ENCODE assay signal across 15 cellular contexts in genomic region chr4:7312691-7313090, GRCh38.
DNase-seq lines count a peak whose midpoint lies in the region; ATAC-seq, FAIRE-seq and TF ChIP-seq lines count a peak whose summit lies in the region.
"Had no signal": no experiment of that assay in that cellular context is flagged by ENCODE, and none has a peak within 500 bp of the region (broad histone marks: within the 10 kb centered on the region; RNA-seq: fewer than 3 reads in every experiment).

No MANE protein-coding gene starts in this region.

- H3K9me3 ChIP-seq in heart left ventricle (no peaks in the 10 kb centered on the region), kidney (ENCODE audit: control insufficient read depth in 1 of 2, low read length in 2 of 2) (no peaks in the 10 kb centered on the region), trophoblast cell (ENCODE audit: insufficient read depth, low read depth, low read length) (peaks cover 5% of the 10 kb centered on the region)
- H3K9me3 ChIP-seq: Caco-2 had no signal

- ATAC-seq in Right ventricle myocardium inferior: no peak
- no peak for ATAC-seq in heart left ventricle
- ATAC-seq in HG03025 (IDR thresholded peaks at IDR 0.05; ENCODE audit: low FRiP score, unreplicated experiment): no peak
- ATAC-seq in HG02885 (IDR thresholded peaks at IDR 0.05; ENCODE audit: poor library complexity, unreplicated experiment): no peak
- ATAC-seq: HCT116 had no signal

- H3K4me3 ChIP-seq in heart left ventricle (no peak overlapping the region), kidney (ENCODE audit: low read length in 2 of 2) (no peak overlapping the region), trophoblast cell (ENCODE audit: low read depth, low read length) (peak overlapping the region; percentile 15)
- H3K4me3 ChIP-seq: GM23248 had no signal

- H3K79me1 ChIP-seq in trophoblast cell (ENCODE audit: low read length): no peaks in the 10 kb centered on the region

- no peak for TF ChIP-seq POLR2A in heart left ventricle (IDR thresholded peaks at IDR 0.05)

- H2BK12ac ChIP-seq in trophoblast cell (ENCODE audit: low read length): no peak overlapping the region

- no peak overlapping the region for H3K4ac ChIP-seq in trophoblast cell (ENCODE audit: low read depth, low read length)

- no peak overlapping the region for H3K27ac ChIP-seq in heart left ventricle
- peak overlapping the region; percentile 98 for H3K27ac ChIP-seq in caudate nucleus (ENCODE audit: low read depth, low read length)
- H3K27ac ChIP-seq in kidney (ENCODE audit: low read depth in 2 of 2, low read length in 2 of 2): no peak overlapping the region
- H3K27ac ChIP-seq in trophoblast cell (ENCODE audit: low read depth, low read length): no peak overlapping the region
- H3K27ac ChIP-seq: 22Rv1, GM23248 had no signal

- no peak overlapping the region for H4K12ac ChIP-seq in trophoblast cell (ENCODE audit: low read depth, low read length)

- no peak overlapping the region for H3K23ac ChIP-seq in trophoblast cell (ENCODE audit: low read length)

- H3K79me2 ChIP-seq in trophoblast cell (ENCODE audit: control insufficient read depth, insufficient read depth, low read length, poor library complexity): no peaks in the 10 kb centered on the region

- DNase-seq in Right ventricle myocardium inferior (ENCODE audit: missing footprints): peak; percentile 18
- no peak for DNase-seq in heart left ventricle
- DNase-seq in caudate nucleus (lab: John Stamatoyannopoulos, UW): no peak
- DNase-seq in kidney: peak; percentile 37
- no peak for DNase-seq in trophoblast cell
- DNase-seq in HPDE6-E6E7 (ENCODE audit: extremely low spot score): no peak
- DNase-seq: Caco-2; CD8-positive, alpha-beta memory T cell; DMS53; GM23248 had no signal

- H3K18ac ChIP-seq in trophoblast cell (ENCODE audit: low read length): no peak overlapping the region

- no peak overlapping the region for H4K8ac ChIP-seq in trophoblast cell (ENCODE audit: low read depth, low read length)

- no peak overlapping the region for H2AFZ ChIP-seq in trophoblast cell (ENCODE audit: insufficient read depth, low read length, poor library complexity)
- H2AFZ ChIP-seq: GM23248 had no signal

- no peak for FAIRE-seq in kidney (lab: Jason Lieb, UNC)
- FAIRE-seq: H54 had no signal

- 79 to 94% (median 83%) methylated on average over 5 to 7 of the region's 7 CpGs for WGBS in heart left ventricle, 4 donors
- no CpG with 5 or more reads among the region's 7 CpGs for WGBS in trophoblast cell (ENCODE audit: extremely low coverage, insufficient coverage, insufficient read length)

- intact Hi-C loops in Right ventricle myocardium inferior (cut with DNase I): no loop called here
- intact Hi-C loops in heart left ventricle (cut with DNase I): no loop called here
- intact Hi-C loops in kidney (cut with DNase I): no loop called here

- H2BK120ac ChIP-seq in trophoblast cell (ENCODE audit: insufficient read depth, low read length, poor library complexity): no peak overlapping the region

- H3K14ac ChIP-seq in trophoblast cell (ENCODE audit: low read length): no peak overlapping the region

- no peak for TF ChIP-seq CTCF in heart left ventricle (IDR thresholded peaks at IDR 0.05)
- no peak for TF ChIP-seq CTCF in kidney (IDR thresholded peaks at IDR 0.05; ENCODE audit: borderline replicate concordance, extremely low read depth, insufficient read depth)

- no peaks in the 10 kb centered on the region for H3K27me3 ChIP-seq in heart left ventricle
- H3K27me3 ChIP-seq in trophoblast cell (ENCODE audit: insufficient read depth, low read length): peaks cover 3% of the 10 kb centered on the region

- no peak overlapping the region for H2BK5ac ChIP-seq in trophoblast cell (ENCODE audit: low read depth, low read length, poor library complexity)

- no peak overlapping the region for H3K9ac ChIP-seq in kidney (ENCODE audit: low read length in 2 of 2)
- no peak overlapping the region for H3K9ac ChIP-seq in trophoblast cell (ENCODE audit: low read length)
- H3K9ac ChIP-seq: GM23248 had no signal

- H3K4me1 ChIP-seq in heart left ventricle: peaks cover 0 to 13% (median 0%) of the 10 kb centered on the region in 12 donors
- no peaks in the 10 kb centered on the region for H3K4me1 ChIP-seq in kidney (ENCODE audit: control insufficient read depth in 1 of 2, insufficient read depth in 1 of 2, low read depth in 1 of 2, low read length in 2 of 2)
- H3K4me1 ChIP-seq in trophoblast cell (ENCODE audit: control insufficient read depth in 1 of 2, insufficient read depth in 2 of 2, low read length in 2 of 2): peaks cover 8 to 9% of the 10 kb centered on the region in 2 experiments
- H3K4me1 ChIP-seq: Caco-2 had no signal

- H3K36me3 ChIP-seq in heart left ventricle (no peaks in the 10 kb centered on the region), kidney (ENCODE audit: control insufficient read depth in 1 of 2, insufficient read depth in 2 of 2, low read length in 2 of 2) (no peaks in the 10 kb centered on the region), trophoblast cell (ENCODE audit: control insufficient read depth in 1 of 2, insufficient read depth in 2 of 2, low read length in 2 of 2) (no peaks in the 10 kb centered on the region)

- no peak overlapping the region for H4K91ac ChIP-seq in trophoblast cell (ENCODE audit: low read depth, low read length)

- no peak overlapping the region for H2AK5ac ChIP-seq in trophoblast cell (ENCODE audit: low read length)

- no peak overlapping the region for H3K4me2 ChIP-seq in trophoblast cell (ENCODE audit: low read length)

Comparison
In these comparisons a context has a peak if more than half of its experiments do, and no peak if none do; other contexts are left out.
1. DNase-seq: peak in Right ventricle myocardium inferior (single experiment) and kidney (single experiment); none in heart left ventricle (0 of 5), caudate nucleus (0 of 61), trophoblast cell (0 of 2) and HPDE6-E6E7 (single experiment).